36 cellular contexts compared by ENCODE assay signal in genomic region chr13:91988331-91988730, GRCh38.
"Had no signal": no experiment of that assay in that cellular context is flagged by ENCODE, and none has a peak within 500 bp of the region (broad histone marks: within the 10 kb centered on the region; RNA-seq: fewer than 3 reads in every experiment).

No MANE protein-coding gene starts in this region.

- H3K36me3 Mint-ChIP-seq: activated CD8-positive, alpha-beta memory T cell treated with anti-CD3 and anti-CD28 coated beads, Interleukin-2, amount 10 ng/mL, durations not matched to agents 7 days and 5 days; activated naive CD8-positive, alpha-beta T cell treated with anti-CD3 and anti-CD28 coated beads for 36 hours had no signal

- H3K4me1 Mint-ChIP-seq: activated CD4-positive, alpha-beta memory T cell treated with anti-CD3 and anti-CD28 coated beads, Interleukin-2, amount 10 ng/mL, durations not matched to agents 7 days and 5 days; activated CD8-positive, alpha-beta memory T cell treated with anti-CD3 and anti-CD28 coated beads, Interleukin-2, amount 10 ng/mL, durations not matched to agents 7 days and 5 days; activated naive CD8-positive, alpha-beta T cell treated with anti-CD3 and anti-CD28 coated beads for 36 hours; activated T-helper 17 cell treated with anti-CD3 and anti-CD28 coated beads, Interleukin-2, amount 50 U/mL, for 72 hours had no signal

- H3K36me3 ChIP-seq: brain microvascular endothelial cell had no signal

- H3K27me3 Mint-ChIP-seq: activated CD4-positive, alpha-beta memory T cell treated with anti-CD3 and anti-CD28 coated beads, Interleukin-2, amount 10 ng/mL, durations not matched to agents 7 days and 5 days; activated CD8-positive, alpha-beta memory T cell treated with anti-CD3 and anti-CD28 coated beads, Interleukin-2, amount 10 ng/mL, durations not matched to agents 7 days and 5 days; activated naive CD8-positive, alpha-beta T cell treated with anti-CD3 and anti-CD28 coated beads for 36 hours; activated T-helper 17 cell treated with anti-CD3 and anti-CD28 coated beads, Interleukin-2, amount 50 U/mL, for 72 hours had no signal

- ATAC-seq: activated CD8-positive, alpha-beta memory T cell treated with anti-CD3 and anti-CD28 coated beads, Interleukin-2, amount 10 ng/mL, durations not matched to agents 7 days and 5 days; activated T-cell treated with anti-CD3 and anti-CD28 coated beads, Interleukin-2, amount 50 U/mL, for 72 hours; activated T-helper 17 cell treated with anti-CD3 and anti-CD28 coated beads, Interleukin-2, amount 50 U/mL, for 72 hours; Right ventricle myocardium inferior had no signal

- H3K4me3 Mint-ChIP-seq: activated CD4-positive, alpha-beta memory T cell treated with anti-CD3 and anti-CD28 coated beads, Interleukin-2, amount 10 ng/mL, durations not matched to agents 7 days and 5 days; activated CD8-positive, alpha-beta memory T cell treated with anti-CD3 and anti-CD28 coated beads, Interleukin-2, amount 10 ng/mL, durations not matched to agents 7 days and 5 days; activated naive CD8-positive, alpha-beta T cell treated with anti-CD3 and anti-CD28 coated beads for 36 hours; activated T-cell treated with anti-CD3 and anti-CD28 coated beads, Interleukin-2, amount 50 U/mL, for 72 hours; activated T-helper 17 cell treated with anti-CD3 and anti-CD28 coated beads, Interleukin-2, amount 50 U/mL, for 72 hours had no signal

- H3K27ac Mint-ChIP-seq: activated CD4-positive, alpha-beta memory T cell treated with anti-CD3 and anti-CD28 coated beads, Interleukin-2, amount 10 ng/mL, durations not matched to agents 7 days and 5 days; activated CD8-positive, alpha-beta memory T cell treated with anti-CD3 and anti-CD28 coated beads, Interleukin-2, amount 10 ng/mL, durations not matched to agents 7 days and 5 days; activated naive CD8-positive, alpha-beta T cell treated with anti-CD3 and anti-CD28 coated beads for 36 hours; activated T-cell treated with anti-CD3 and anti-CD28 coated beads, Interleukin-2, amount 50 U/mL, for 72 hours; activated T-helper 17 cell treated with anti-CD3 and anti-CD28 coated beads, Interleukin-2, amount 50 U/mL, for 72 hours had no signal

- H3K9me3 Mint-ChIP-seq: activated CD4-positive, alpha-beta memory T cell treated with anti-CD3 and anti-CD28 coated beads, Interleukin-2, amount 10 ng/mL, durations not matched to agents 7 days and 5 days; activated naive CD8-positive, alpha-beta T cell treated with anti-CD3 and anti-CD28 coated beads for 36 hours had no signal

- H3K4me3 ChIP-seq: PC-9 had no signal

- H3K27me3 ChIP-seq: brain microvascular endothelial cell had no signal

- H3K27ac ChIP-seq: brain microvascular endothelial cell, PC-9, RWPE1, VCaP had no signal

- DNase-seq: activated CD4-positive, alpha-beta memory T cell treated with anti-CD3 and anti-CD28 coated beads, Interleukin-2, amount 10 ng/mL, durations not matched to agents 7 days and 5 days; activated CD4-positive, alpha-beta T cell treated with anti-CD3 and anti-CD28 coated beads for 1 hour; activated CD4-positive, alpha-beta T cell treated with anti-CD3 and anti-CD28 coated beads for 48 hours; activated CD4-positive, CD25-positive, alpha-beta regulatory T cell; activated CD8-positive, alpha-beta memory T cell treated with anti-CD3 and anti-CD28 coated beads for 24 hours; activated CD8-positive, alpha-beta memory T cell treated with anti-CD3 and anti-CD28 coated beads, Interleukin-2, amount 10 ng/mL, durations not matched to agents 7 days and 5 days; activated CD8-positive, alpha-beta memory T cell treated with anti-CD3 and anti-CD28 coated beads, Interleukin-2, amount 50 U/mL, for 48 hours; activated effector memory CD4-positive, alpha-beta T cell treated with anti-CD3 and anti-CD28 coated beads, Interleukin-2, amount 50 U/mL, for 16 hours; activated naive CD4-positive, alpha-beta T cell; activated naive CD4-positive, alpha-beta T cell treated with anti-CD3 and anti-CD28 coated beads, Interleukin-2, amount 50 U/mL, for 16 hours; activated naive CD8-positive, alpha-beta T cell treated with anti-CD3 and anti-CD28 coated beads for 36 hours; activated T-cell treated with anti-CD3 and anti-CD28 coated beads, Interleukin-2, amount 50 U/mL, for 1 hour; activated T-cell treated with anti-CD3 and anti-CD28 coated beads, Interleukin-2, amount 50 U/mL, for 72 hours; amniotic stem cell; aorta; brain microvascular endothelial cell; central memory CD4-positive, alpha-beta T cell; Karpas-422; KBM-7; NCI-H1048; NCI-H1436 treated with DMSO at 0.1 percent for 48 hours; NCI-H1694 treated with DMSO at 0.1 percent for 48 hours; NCI-H2029; NCI-H345; NCI-H526 treated with DMSO at 0.1 percent for 48 hours; NK-92 treated with Interleukin-12 subunit alpha and Interleukin-12 subunit beta, amount 100 ng/mL, for 24 hours; PC-9; SIG-M5; SW 1271; T-helper 1 cell; T-helper 2 cell; T-helper 9 cell had no signal
